Comparison of ENCODE assay signal across 14 cellular contexts in the genomic region with DNA sequence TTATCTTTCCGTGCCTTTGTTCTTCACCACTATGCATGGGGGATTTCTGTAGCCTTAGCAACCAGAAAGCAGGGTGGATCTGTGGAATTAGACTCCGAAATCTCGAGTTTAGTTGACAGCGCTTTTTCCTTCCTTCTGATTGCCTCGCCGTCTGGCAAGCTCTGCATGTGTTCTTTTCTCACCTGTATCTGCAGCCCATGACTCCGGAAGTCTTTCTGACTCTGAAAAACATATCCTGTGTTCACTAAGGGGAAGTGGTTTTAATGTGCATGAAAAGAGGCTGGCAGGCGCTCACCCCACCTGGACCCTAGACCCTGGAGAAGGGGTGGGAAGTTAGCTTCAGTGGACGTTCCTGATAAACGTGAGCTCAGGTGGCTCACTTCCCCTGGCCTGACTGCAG.
DNase-seq lines count a peak whose midpoint lies in the region; ATAC-seq, FAIRE-seq and TF ChIP-seq lines count a peak whose summit lies in the region.
"Had no signal": no experiment of that assay in that cellular context is flagged by ENCODE, and none has a peak within 500 bp of the region (broad histone marks: within the 10 kb centered on the region; RNA-seq: fewer than 3 reads in every experiment).

No MANE protein-coding gene starts in this region.

- H3K14ac ChIP-seq in H1 (ENCODE audit: insufficient read length) = no peak overlapping the region

- no peak for TF ChIP-seq EP300 in H1 (IDR thresholded peaks at IDR 0.05; ENCODE audit: borderline replicate concordance in 1 of 2, low read depth in 2 of 2, low read length in 2 of 2)

- no peak for ATAC-seq in HG03460 (IDR thresholded peaks at IDR 0.05; ENCODE audit: unreplicated experiment)

- peak; percentile 18 for DNase-seq in stimulated activated CD4-positive, alpha-beta T cell treated with anti-CD3 and anti-CD28 coated beads, Interleukin-15, amount 100 ng/mL, for 24 hours
- no peak for DNase-seq in stimulated activated CD4-positive, alpha-beta T cell treated with anti-CD3 and anti-CD28 coated beads, Interleukin-12 subunit alpha, Interleukin-12 subunit beta, amount 100 ng/mL, for 4 hours
- no peak for DNase-seq in T-helper 2 cell treated with Interferon-gamma antibody and Interleukin-4, amounts not matched to agents 5 μg/mL and 100 μg/mL, for 36 hours (ENCODE audit: low spot score)
- DNase-seq in H1 (ENCODE audit: low read depth in 1 of 2, low spot score in 2 of 2) (no peak), type B pancreatic cell (ENCODE audit: extremely low spot score, unreplicated experiment) (no peak), medulla oblongata (ENCODE audit: extremely low spot score) (no peak), NCI-H2107 (lab: John Stamatoyannopoulos, UW) (no peak)
- DNase-seq: dorsolateral prefrontal cortex, SHP77, T1000, testis had no signal

- WGBS in H1 (ENCODE audit: extremely low coverage in 1 of 2, insufficient coverage in 1 of 2, insufficient read length in 1 of 2, insufficient replicate concordance in 2 of 2, low coverage in 1 of 2, low lambda C conversion rate in 2 of 2, missing lambda C conversion rate in 1 of 2), 2 experiments = 88% methylated on average over 10 of the region's 10 CpGs; no CpG with 5 or more reads in 1 of the 2 experiments

- H2AFZ ChIP-seq in H1 (ENCODE audit: low read length) = no peak overlapping the region

- H3K4me3 ChIP-seq in H1 (ENCODE audit: extremely low read depth in 1 of 4, insufficient read depth in 2 of 4, low read depth in 3 of 4, low read length in 4 of 4) = no peak overlapping the region
- H3K4me3 ChIP-seq: dorsolateral prefrontal cortex, lung, testis had no signal

- no peak overlapping the region for H3K4me2 ChIP-seq in H1 (ENCODE audit: insufficient read depth in 1 of 2, low read depth in 2 of 2, low read length in 2 of 2)

- H3K4me3 Mint-ChIP-seq in T-helper 2 cell treated with Interferon-gamma antibody and Interleukin-4, amounts not matched to agents 5 μg/mL and 100 μg/mL, for 36 hours = peak overlapping the region; percentile 39
- H3K4me3 Mint-ChIP-seq in type B pancreatic cell = no peak overlapping the region

- 0 out of 2 replicates have a peak overlapping the region, but pooled peaks have one; percentile 7 for H2AK5ac ChIP-seq in H1 (ENCODE audit: low read depth, low read length)

- H3K4me1 ChIP-seq in H1 (replicated peaks in 1 of 4; ENCODE audit: control insufficient read depth in 3 of 4, insufficient read depth in 4 of 4, low read length in 3 of 4) = peaks cover 4 to 17% (median 9%) of the 10 kb centered on the region in 4 experiments
- H3K4me1 ChIP-seq: testis had no signal

- H2BK15ac ChIP-seq in H1 (ENCODE audit: low read length) = no peak overlapping the region

- H3K4me1 Mint-ChIP-seq in T-helper 2 cell treated with Interferon-gamma antibody and Interleukin-4, amounts not matched to agents 5 μg/mL and 100 μg/mL, for 36 hours (ENCODE audit: low read depth) = peaks cover 51% of the 10 kb centered on the region
- H3K4me1 Mint-ChIP-seq in type B pancreatic cell (ENCODE audit: unreplicated experiment) = peaks cover 43% of the 10 kb centered on the region

- no peak overlapping the region; the same call in 1 of the 2 replicates for H2BK20ac ChIP-seq in H1 (ENCODE audit: low read length)

- no peak overlapping the region for H4K91ac ChIP-seq in H1 (replicated peaks; ENCODE audit: insufficient read length, low read length)

- H2BK120ac ChIP-seq in H1 (replicated peaks; ENCODE audit: low read depth, low read length) = no peak overlapping the region

- no peaks in the 10 kb centered on the region for H3K27me3 Mint-ChIP-seq in T-helper 2 cell treated with Interferon-gamma antibody and Interleukin-4, amounts not matched to agents 5 μg/mL and 100 μg/mL, for 36 hours (ENCODE audit: low read depth)
- H3K27me3 Mint-ChIP-seq in type B pancreatic cell = no peaks in the 10 kb centered on the region

- peaks cover 8% of the 10 kb centered on the region; the same call in 1 of the 2 replicates for H3K79me1 ChIP-seq in H1 (ENCODE audit: low read depth, low read length)

- no peak overlapping the region for H3K23ac ChIP-seq in H1 (ENCODE audit: insufficient read length)

- no peak overlapping the region for H3K56ac ChIP-seq in H1 (replicated peaks; ENCODE audit: insufficient read length, low read depth, low read length)

- H2BK5ac ChIP-seq in H1 (ENCODE audit: low read depth, low read length) = peak overlapping the region; percentile 28; the same call in 1 of the 2 replicates

- no peak overlapping the region for H2BK12ac ChIP-seq in H1 (ENCODE audit: low read depth, low read length)

- no peak overlapping the region for H4K8ac ChIP-seq in H1 (ENCODE audit: extremely low read depth, insufficient read depth, low read length)

- peaks cover 53% of the 10 kb centered on the region for H3K36me3 Mint-ChIP-seq in T-helper 2 cell treated with Interferon-gamma antibody and Interleukin-4, amounts not matched to agents 5 μg/mL and 100 μg/mL, for 36 hours (ENCODE audit: low read depth)
- peaks cover 4% of the 10 kb centered on the region for H3K36me3 Mint-ChIP-seq in type B pancreatic cell

- TF ChIP-seq RAD21 in H1 (IDR thresholded peaks at IDR 0.05 in 1 of 2, conservative IDR thresholded peaks at IDR 0.05 in 1 of 2; ENCODE audit: low read depth in 2 of 2, low read length in 2 of 2) = no peak

- H4K20me1 ChIP-seq in H1 (replicated peaks in 1 of 2; ENCODE audit: control insufficient read depth in 1 of 2, insufficient read depth in 2 of 2, low read length in 2 of 2) = peaks cover 0 to 2% of the 10 kb centered on the region in 2 experiments

- FAIRE-seq in H1 (lab: Jason Lieb, UNC) = no peak
- FAIRE-seq: GM12892 had no signal

- no peaks in the 10 kb centered on the region; a peak in 2 of 4 replicates for H3K9me3 ChIP-seq in H1 (ENCODE audit: insufficient read depth in 2 of 2, low read depth in 1 of 2, low read length in 1 of 2)
- H3K9me3 ChIP-seq: testis had no signal

- no peak overlapping the region for H3K4ac ChIP-seq in H1 (replicated peaks; ENCODE audit: insufficient read length, low read depth, low read length)

- no peaks in the 10 kb centered on the region for H3K36me3 ChIP-seq in H1 (ENCODE audit: control insufficient read depth in 2 of 4, insufficient read depth in 4 of 4, low read length in 3 of 4)

- H3K9me3 Mint-ChIP-seq in T-helper 2 cell treated with Interferon-gamma antibody and Interleukin-4, amounts not matched to agents 5 μg/mL and 100 μg/mL, for 36 hours = peaks cover 31% of the 10 kb centered on the region
- peaks cover 5% of the 10 kb centered on the region for H3K9me3 Mint-ChIP-seq in type B pancreatic cell

- TF ChIP-seq CTCF in H1 (IDR thresholded peaks at IDR 0.05; ENCODE audit: control extremely low read depth in 1 of 3, insufficient read depth in 1 of 3, low read depth in 1 of 3, low read length in 3 of 3) (no peak), type B pancreatic cell (conservative IDR thresholded peaks at IDR 0.05) (no peak)

- peaks cover 10% of the 10 kb centered on the region; the same call in 1 of the 2 replicates for H3K23me2 ChIP-seq in H1 (ENCODE audit: low read depth, low read length)

- H3K27me3 ChIP-seq in H1 (replicated peaks in 1 of 4; ENCODE audit: control insufficient read depth in 3 of 4, extremely low read depth in 1 of 4, insufficient read depth in 3 of 4, low read length in 3 of 4) = no peaks in the 10 kb centered on the region
- H3K27me3 ChIP-seq: dorsolateral prefrontal cortex, testis had no signal

- TF ChIP-seq POLR2A in H1 (IDR thresholded peaks at IDR 0.05; ENCODE audit: control extremely low read depth in 1 of 2, low read depth in 2 of 2, low read length in 2 of 2) = no peak

- H4K5ac ChIP-seq in H1 (ENCODE audit: insufficient read length, low read depth, low read length) = no peak overlapping the region

- H3K9ac ChIP-seq in H1 (replicated peaks in 1 of 4; ENCODE audit: extremely low read depth in 1 of 4, low read depth in 3 of 4, low read length in 3 of 4) = no peak overlapping the region

- POLR2A ChIA-PET in H1 (lab: Charles Lee; ENCODE audit: partially characterized antibody) = interaction anchor here (1.7 kb wide), 1 partner anchor 16 kb away, joined by 4 read pairs; no protein-coding TSS in a partner anchor

- H3K27ac ChIP-seq in H1 (ENCODE audit: low read depth, low read length) = no peak overlapping the region
- H3K27ac ChIP-seq: testis had no signal

- CTCF ChIA-PET in H1 (lab: Charles Lee; ENCODE audit: partially characterized antibody) = interaction anchor here (1.8 kb wide), 1 partner anchor 10 kb away, joined by 6 read pairs; no protein-coding TSS in a partner anchor

- H3K27ac Mint-ChIP-seq in T-helper 2 cell treated with Interferon-gamma antibody and Interleukin-4, amounts not matched to agents 5 μg/mL and 100 μg/mL, for 36 hours = peak overlapping the region; percentile 83
- peak overlapping the region; percentile 40 for H3K27ac Mint-ChIP-seq in type B pancreatic cell

- no peak overlapping the region for H3K18ac ChIP-seq in H1 (ENCODE audit: extremely low read depth, low read length)

- H3K79me2 ChIP-seq in H1 (ENCODE audit: control insufficient read depth in 1 of 2, insufficient read depth in 2 of 2, low read length in 2 of 2) = peaks cover 0 to 33% of the 10 kb centered on the region in 2 experiments; a peak in 2 of 4 replicates

TF ChIP-seq in H1, 55 proteins besides CTCF, POLR2A, EP300 and RAD21 (continues in another document):
- no peak for TF ChIP-seq SAP30 (IDR thresholded peaks at IDR 0.05; ENCODE audit: insufficient read depth, insufficient replicate concordance, low read length)
- no peak for TF ChIP-seq SIRT6 (IDR thresholded peaks at IDR 0.05; ENCODE audit: low read length)
